In the genomic region with DNA sequence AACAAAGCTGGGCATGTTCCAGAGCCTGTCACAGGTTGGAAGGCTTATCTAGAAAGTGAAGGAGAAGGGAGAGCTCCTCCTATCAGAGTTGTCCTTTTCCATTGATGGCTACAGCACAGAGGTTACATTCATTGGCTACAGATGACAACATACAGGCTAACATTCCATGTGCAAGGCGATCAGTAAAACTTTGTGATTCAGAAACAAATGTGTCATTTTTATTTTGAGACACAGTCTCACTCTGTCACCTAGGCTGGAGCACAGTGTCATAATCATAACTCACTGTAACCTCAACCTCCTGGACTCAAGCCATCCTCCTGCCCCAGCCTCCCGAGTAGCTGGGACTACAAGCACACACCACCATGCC, we compare ENCODE assay signal across 1 cellular context.
TF ChIP-seq lines count a peak whose summit lies in the region.

No MANE protein-coding gene starts in this region.

TF ChIP-seq in HepG2, 621 proteins besides CTCF, POLR2A, EP300 and RAD21:
- TF ChIP-seq FOXO1 (CRISPR knock-in tag; IDR thresholded peaks at IDR 0.05) = no peak
- no peak for TF ChIP-seq SIN3A (IDR thresholded peaks at IDR 0.05; ENCODE audit: borderline replicate concordance, low read depth, low read length)
- no peak for TF ChIP-seq ZNF83 (CRISPR knock-in tag; IDR thresholded peaks at IDR 0.05; ENCODE audit: borderline replicate concordance)
- no peak for TF ChIP-seq ZNF75D (CRISPR knock-in tag; IDR thresholded peaks at IDR 0.05; ENCODE audit: borderline replicate concordance)
- no peak for TF ChIP-seq JUND (CRISPR knock-in tag; IDR thresholded peaks at IDR 0.05)
- no peak for TF ChIP-seq ZNF703 (CRISPR knock-in tag; IDR thresholded peaks at IDR 0.05; ENCODE audit: borderline replicate concordance)
- no peak for TF ChIP-seq ZNF780A (CRISPR knock-in tag; IDR thresholded peaks at IDR 0.05)
- no peak for TF ChIP-seq KLF15 (CRISPR knock-in tag; IDR thresholded peaks at IDR 0.05; ENCODE audit: borderline replicate concordance)
- TF ChIP-seq AHR (CRISPR knock-in tag; IDR thresholded peaks at IDR 0.05) = no peak
- no peak for TF ChIP-seq KLF9 (CRISPR knock-in tag; IDR thresholded peaks at IDR 0.05; ENCODE audit: low read depth)
- TF ChIP-seq, protein P1, sequence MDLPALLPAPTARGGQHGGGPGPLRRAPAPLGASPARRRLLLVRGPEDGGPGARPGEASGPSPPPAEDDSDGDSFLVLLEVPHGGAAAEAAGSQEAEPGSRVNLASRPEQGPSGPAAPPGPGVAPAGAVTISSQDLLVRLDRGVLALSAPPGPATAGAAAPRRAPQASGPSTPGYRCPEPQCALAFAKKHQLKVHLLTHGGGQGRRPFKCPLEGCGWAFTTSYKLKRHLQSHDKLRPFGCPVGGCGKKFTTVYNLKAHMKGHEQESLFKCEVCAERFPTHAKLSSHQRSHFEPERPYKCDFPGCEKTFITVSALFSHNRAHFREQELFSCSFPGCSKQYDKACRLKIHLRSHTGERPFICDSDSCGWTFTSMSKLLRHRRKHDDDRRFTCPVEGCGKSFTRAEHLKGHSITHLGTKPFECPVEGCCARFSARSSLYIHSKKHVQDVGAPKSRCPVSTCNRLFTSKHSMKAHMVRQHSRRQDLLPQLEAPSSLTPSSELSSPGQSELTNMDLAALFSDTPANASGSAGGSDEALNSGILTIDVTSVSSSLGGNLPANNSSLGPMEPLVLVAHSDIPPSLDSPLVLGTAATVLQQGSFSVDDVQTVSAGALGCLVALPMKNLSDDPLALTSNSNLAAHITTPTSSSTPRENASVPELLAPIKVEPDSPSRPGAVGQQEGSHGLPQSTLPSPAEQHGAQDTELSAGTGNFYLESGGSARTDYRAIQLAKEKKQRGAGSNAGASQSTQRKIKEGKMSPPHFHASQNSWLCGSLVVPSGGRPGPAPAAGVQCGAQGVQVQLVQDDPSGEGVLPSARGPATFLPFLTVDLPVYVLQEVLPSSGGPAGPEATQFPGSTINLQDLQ (CRISPR knock-in tag; IDR thresholded peaks at IDR 0.05) = no peak
- no peak for TF ChIP-seq RBM22 (optimal IDR thresholded peaks at IDR 0.05; ENCODE audit: low read length)
